ENCODE assay signal across 8 cellular contexts in genomic region chr21:28988146-28988545, GRCh38. TPM values are rescaled to one million over a fixed set of nuclear protein-coding genes. Genes with fewer than 3 reads are reported as not detected.
A peak's percentile ranks its signal among the peaks of the same experiment; 100 is the strongest.
DNase-seq lines count a peak whose midpoint lies in the region; ATAC-seq, FAIRE-seq and TF ChIP-seq lines count a peak whose summit lies in the region.
"Not testable (repeated sequence)": the region's sequence is repeated elsewhere in the genome, so short reads cannot be mapped to it uniquely, and the experiment has no call there.

No MANE protein-coding gene starts in this region.

- not testable (repeated sequence) for ATAC-seq in RWPE2 (ENCODE audit: low read depth)

- not testable (repeated sequence) for H4K20me1 ChIP-seq in keratinocyte (ENCODE audit: control insufficient read depth, extremely low read depth, insufficient read depth, low read length)

- peaks cover 44% of the 10 kb centered on the region for H3K36me3 ChIP-seq in RWPE2 (ENCODE audit: low read depth)
- H3K36me3 ChIP-seq in keratinocyte (ENCODE audit: control insufficient read depth in 2 of 2, extremely low read depth in 1 of 2, insufficient read depth in 2 of 2, low read length in 2 of 2): not testable (repeated sequence)

- H3K4me3 Mint-ChIP-seq in HFFc6: not testable (repeated sequence)
- peak overlapping the region; percentile 7 for H3K4me3 Mint-ChIP-seq in activated naive CD8-positive, alpha-beta T cell treated with anti-CD3 and anti-CD28 coated beads for 36 hours

- not testable (repeated sequence) for TF ChIP-seq CTCF in HFFc6 (IDR thresholded peaks at IDR 0.05); RWPE2 (IDR thresholded peaks at IDR 0.05; ENCODE audit: poor library complexity, severe bottlenecking); keratinocyte (optimal IDR thresholded peaks at IDR 0.05 in 1 of 3, IDR thresholded peaks at IDR 0.05 in 1 of 3, conservative IDR thresholded peaks at IDR 0.05 in 1 of 3; ENCODE audit: extremely low read depth in 1 of 3, insufficient read depth in 2 of 3, low read length in 3 of 3)

- H3K4me1 ChIP-seq in RWPE2 (ENCODE audit: insufficient read depth, poor library complexity, severe bottlenecking) (peaks cover 11% of the 10 kb centered on the region), keratinocyte (ENCODE audit: control insufficient read depth, extremely low read depth, insufficient read depth, low read length) (peaks cover 15% of the 10 kb centered on the region)

- not testable (repeated sequence) for H3K27me3 ChIP-seq in RWPE2 (ENCODE audit: insufficient read depth, poor library complexity, severe bottlenecking); keratinocyte (ENCODE audit: control insufficient read depth, extremely low read depth, insufficient read depth, low read length)

- dilution Hi-C loops in keratinocyte (cut with MboI; ENCODE audit: extremely low pct_ligation_motif_present, low sequenced_read_pairs): not testable (repeated sequence)

- peaks cover 48% of the 10 kb centered on the region for H3K79me2 ChIP-seq in keratinocyte (ENCODE audit: control insufficient read depth, insufficient read depth, low read length)

- H2AFZ ChIP-seq in keratinocyte (ENCODE audit: control insufficient read depth, low read length): not testable (repeated sequence)

- not testable (repeated sequence) for H3K9me3 Mint-ChIP-seq in HFFc6; activated naive CD8-positive, alpha-beta T cell treated with anti-CD3 and anti-CD28 coated beads for 36 hours

- peak overlapping the region; percentile 58 for H3K4me2 ChIP-seq in keratinocyte (ENCODE audit: control insufficient read depth, extremely low read depth, insufficient read depth, low read depth, low read length)

- not testable (repeated sequence) for H3K9me3 ChIP-seq in RWPE2 (ENCODE audit: severe bottlenecking); keratinocyte (ENCODE audit: control insufficient read depth, low read depth, low read length)

- H3K27ac ChIP-seq in RWPE2 (ENCODE audit: poor library complexity, severe bottlenecking) (peak overlapping the region; percentile 31), epithelial cell of prostate (peak overlapping the region; percentile 64), keratinocyte (ENCODE audit: control insufficient read depth, insufficient read depth, low read length) (peak overlapping the region; percentile 64)

- not testable (repeated sequence) for FAIRE-seq in keratinocyte (lab: Jason Lieb, UNC)

- H3K4me1 Mint-ChIP-seq in HFFc6 (ENCODE audit: low read depth): peaks cover 39% of the 10 kb centered on the region
- peaks cover 33% of the 10 kb centered on the region for H3K4me1 Mint-ChIP-seq in activated naive CD8-positive, alpha-beta T cell treated with anti-CD3 and anti-CD28 coated beads for 36 hours

- not testable (repeated sequence) for H3K9me1 ChIP-seq in keratinocyte (ENCODE audit: control insufficient read depth, extremely low read depth, insufficient read depth, low read length)

- peak; percentile 70 for DNase-seq in A172 (ENCODE audit: low spot score)
- DNase-seq in HFFc6: peak; percentile 44
- DNase-seq in RWPE2 (ENCODE audit: low spot score): not testable (repeated sequence)
- DNase-seq in activated CD8-positive, alpha-beta memory T cell treated with anti-CD3 and anti-CD28 coated beads, Interleukin-2, amount 50 U/mL, for 4 hours: peak; percentile 27
- DNase-seq in activated naive CD8-positive, alpha-beta T cell treated with anti-CD3 and anti-CD28 coated beads for 36 hours: peak; percentile 35
- peak; percentile 26 for DNase-seq in epithelial cell of prostate (ENCODE audit: low read depth, low spot score)
- DNase-seq in keratinocyte (ENCODE audit: low read depth, low spot score): peak; percentile 21
- DNase-seq in stimulated activated CD4-positive, alpha-beta T cell treated with anti-CD3 and anti-CD28 coated beads, Interleukin-1b, Interleukin-23, amount 100 ng/mL, for 48 hours: peak; percentile 46

- H3K9ac ChIP-seq in keratinocyte (ENCODE audit: control insufficient read depth, extremely low read depth, insufficient read depth, low read length): not testable (repeated sequence)

- not testable (repeated sequence) for H3K27me3 Mint-ChIP-seq in HFFc6 (ENCODE audit: insufficient read depth); activated naive CD8-positive, alpha-beta T cell treated with anti-CD3 and anti-CD28 coated beads for 36 hours

- peak overlapping the region; percentile 91 for H3K27ac Mint-ChIP-seq in HFFc6
- peak overlapping the region; percentile 86 for H3K27ac Mint-ChIP-seq in activated naive CD8-positive, alpha-beta T cell treated with anti-CD3 and anti-CD28 coated beads for 36 hours

- H3K36me3 Mint-ChIP-seq in HFFc6 (ENCODE audit: low read depth): peaks cover 25% of the 10 kb centered on the region
- peaks cover 26% of the 10 kb centered on the region for H3K36me3 Mint-ChIP-seq in activated naive CD8-positive, alpha-beta T cell treated with anti-CD3 and anti-CD28 coated beads for 36 hours

- H3K4me3 ChIP-seq in RWPE2 (ENCODE audit: severe bottlenecking); keratinocyte (ENCODE audit: control insufficient read depth in 2 of 3, extremely low read depth in 1 of 3, insufficient read depth in 2 of 3, low read depth in 1 of 3, low read length in 3 of 3): not testable (repeated sequence)

RNA-seq across cellular contexts. Expression of gene LTN1, which starts 4.5 kb away (rescaled TPM):
- total RNA-seq in A172 (2014; rRNA removed; shearing (Covaris generic)): 31.0 and 35.7 TPM in 2 replicates
- 10 to 100 TPM; 19.8 to 23.4 (median 20.8) TPM for total RNA-seq in HFFc6 (2021; fragmentation: NEBNext Ultra II Directional; extraction: Animal tissue kit (Norgen Biotek cat#: 25700))
- total RNA-seq in activated naive CD8-positive, alpha-beta T cell treated with anti-CD3 and anti-CD28 coated beads for 36 hours: 10 to 100 TPM; 23.0 to 24.6 TPM
- polyA plus RNA-seq in keratinocyte: 8.6 to 15.8 TPM (median 13.2 TPM) in 3 replicates
- 8.1 TPM for polyA plus RNA-seq in keratinocyte (2011; ENCODE audit: low read depth)
- 3.9 and 9.2 TPM in 2 replicates for polyA plus RNA-seq in keratinocyte (2011; cell fraction: cytosol; rRNA removed)
- polyA plus RNA-seq in keratinocyte (2011; cell fraction: nucleus; rRNA removed): 15.7 and 19.0 TPM in 2 replicates
- 8.9 and 9.7 TPM in 2 replicates for polyA plus RNA-seq in keratinocyte (2012; ENCODE audit: low replicate concordance)
- 4.8 to 47.0 TPM (median 34.0 TPM) in 3 replicates for polyA minus RNA-seq in keratinocyte
- polyA minus RNA-seq in keratinocyte (2011; cell fraction: cytosol; rRNA and poly(A)+ RNA removed): 13.2 TPM
- 28.3 and 56.9 TPM in 2 replicates for polyA minus RNA-seq in keratinocyte (2011; cell fraction: nucleus; rRNA and poly(A)+ RNA removed)

RNA-seq across cellular contexts. Expression of gene RWDD2B, which starts 31.0 kb away (rescaled TPM):
- total RNA-seq in A172 (2014; rRNA removed; shearing (Covaris generic)): 26.8 and 28.6 TPM in 2 replicates
- 10 to 100 TPM; 30.0 to 34.5 (median 31.1) TPM for total RNA-seq in HFFc6 (2021; fragmentation: NEBNext Ultra II Directional; extraction: Animal tissue kit (Norgen Biotek cat#: 25700))
- total RNA-seq in activated naive CD8-positive, alpha-beta T cell treated with anti-CD3 and anti-CD28 coated beads for 36 hours: 10 to 100 TPM; 24.3 to 24.5 TPM
- polyA plus RNA-seq in keratinocyte: 18.1 to 26.2 TPM (median 20.1 TPM) in 3 replicates
- polyA plus RNA-seq in keratinocyte (2011; ENCODE audit: low read depth): 8.8 TPM
- polyA plus RNA-seq in keratinocyte (2011; cell fraction: cytosol; rRNA removed): 22.5 and 33.1 TPM in 2 replicates
- 16.6 and 18.5 TPM in 2 replicates for polyA plus RNA-seq in keratinocyte (2011; cell fraction: nucleus; rRNA removed)
- 11.5 and 16.8 TPM in 2 replicates for polyA plus RNA-seq in keratinocyte (2012; ENCODE audit: low replicate concordance)
- 4.7 to 14.1 TPM (median 10.1 TPM) in 3 replicates for polyA minus RNA-seq in keratinocyte
- 9.0 TPM for polyA minus RNA-seq in keratinocyte (2011; cell fraction: cytosol; rRNA and poly(A)+ RNA removed)
- 2.3 and 4.7 TPM in 2 replicates for polyA minus RNA-seq in keratinocyte (2011; cell fraction: nucleus; rRNA and poly(A)+ RNA removed)

RNA-seq across cellular contexts. Expression of gene USP16, which starts 36.3 kb away (rescaled TPM):
- total RNA-seq in A172 (2014; rRNA removed; shearing (Covaris generic)): 70.4 and 77.9 TPM in 2 replicates
- total RNA-seq in HFFc6 (2021; fragmentation: NEBNext Ultra II Directional; extraction: Animal tissue kit (Norgen Biotek cat#: 25700)): 10 to 100 TPM; 28.1 to 43.1 (median 37.1) TPM
- total RNA-seq in activated naive CD8-positive, alpha-beta T cell treated with anti-CD3 and anti-CD28 coated beads for 36 hours: 10 to 100 TPM; 59.0 to 61.6 TPM
- polyA plus RNA-seq in keratinocyte: 12.7 to 26.7 TPM (median 16.3 TPM) in 3 replicates
- 82.9 TPM for polyA plus RNA-seq in keratinocyte (2011; ENCODE audit: low read depth)
- 10.5 and 22.2 TPM in 2 replicates for polyA plus RNA-seq in keratinocyte (2011; cell fraction: cytosol; rRNA removed)
- 13.9 and 20.5 TPM in 2 replicates for polyA plus RNA-seq in keratinocyte (2011; cell fraction: nucleus; rRNA removed)
- polyA plus RNA-seq in keratinocyte (2012; ENCODE audit: low replicate concordance): 18.4 and 23.0 TPM in 2 replicates
- 4.1 to 12.6 TPM (median 4.3 TPM) in 3 replicates for polyA minus RNA-seq in keratinocyte
- polyA minus RNA-seq in keratinocyte (2011; cell fraction: cytosol; rRNA and poly(A)+ RNA removed): 6.7 TPM
- polyA minus RNA-seq in keratinocyte (2011; cell fraction: nucleus; rRNA and poly(A)+ RNA removed): 5.2 and 9.9 TPM in 2 replicates
